1 cellular context compared by ENCODE assay signal in genomic region chr1:6872573-6873261, GRCh38.
TF ChIP-seq lines count a peak whose summit lies in the region.

No MANE protein-coding gene starts in this region.

TF ChIP-seq in HepG2, 621 proteins besides CTCF, POLR2A, EP300 and RAD21 (continued from another document):
- TF ChIP-seq ZNF710 (CRISPR knock-in tag; IDR thresholded peaks at IDR 0.05; ENCODE audit: borderline replicate concordance) = no peak
- TF ChIP-seq ZNF354B (CRISPR knock-in tag; IDR thresholded peaks at IDR 0.05) = no peak
- no peak for TF ChIP-seq RARA (CRISPR knock-in tag; IDR thresholded peaks at IDR 0.05)
- TF ChIP-seq ZNF841 (CRISPR knock-in tag; IDR thresholded peaks at IDR 0.05; ENCODE audit: borderline replicate concordance) = no peak
- no peak for TF ChIP-seq ZNF234 (CRISPR knock-in tag; conservative IDR thresholded peaks at IDR 0.05)
- TF ChIP-seq NFYC (CRISPR knock-in tag; IDR thresholded peaks at IDR 0.05) = no peak
- TF ChIP-seq ZGPAT (CRISPR knock-in tag; IDR thresholded peaks at IDR 0.05) = no peak
